8 cellular contexts compared by ENCODE assay signal in genomic region chr1:11479375-11479979, GRCh38. TPM values are rescaled to one million over a fixed set of nuclear protein-coding genes. Genes with fewer than 3 reads are reported as not detected.
DNase-seq lines count a peak whose midpoint lies in the region; ATAC-seq and TF ChIP-seq lines count a peak whose summit lies in the region.

No MANE protein-coding gene starts in this region.

- no peaks in the 10 kb centered on the region for H3K4me1 ChIP-seq in RWPE2 (ENCODE audit: insufficient read depth, poor library complexity, severe bottlenecking)
- H3K4me1 ChIP-seq in esophagus (ENCODE audit: control insufficient read depth in 2 of 2, insufficient read depth in 2 of 2, low read length in 1 of 2) = peaks cover 3 to 7% of the 10 kb centered on the region in 2 donors
- H3K4me1 ChIP-seq in gastrocnemius medialis = peaks cover 6 to 9% of the 10 kb centered on the region in 2 donors

- 2 to 3% methylated on average over 51 to 52 of the region's 52 CpGs for WGBS in esophagus, 2 donors

- H3K27me3 ChIP-seq in RWPE2 (ENCODE audit: insufficient read depth, poor library complexity, severe bottlenecking) = peaks cover 23% of the 10 kb centered on the region
- H3K27me3 ChIP-seq in esophagus (ENCODE audit: control insufficient read depth in 1 of 2, insufficient read depth in 2 of 2, low read length in 2 of 2) = peaks cover 0 to 8% of the 10 kb centered on the region in 2 donors
- H3K27me3 ChIP-seq in gastrocnemius medialis = peaks cover 62 to 67% (median 67%) of the 10 kb centered on the region in 3 donors

- H3K4me3 ChIP-seq in RWPE2 (ENCODE audit: severe bottlenecking) (peak overlapping the region; percentile 33), esophagus (ENCODE audit: low read depth in 1 of 2, low read length in 2 of 2) (peak overlapping the region; percentile 23 to 34), gastrocnemius medialis (peak overlapping the region; percentile 48 to 60 (median 50))

- H3K9me3 ChIP-seq in RWPE2 (ENCODE audit: severe bottlenecking) (no peaks in the 10 kb centered on the region), esophagus (ENCODE audit: control insufficient read depth in 2 of 2, insufficient read depth in 1 of 2, low read depth in 1 of 2, low read length in 1 of 2) (no peaks in the 10 kb centered on the region), gastrocnemius medialis (no peaks in the 10 kb centered on the region)

- H3K27ac ChIP-seq in RWPE2 (ENCODE audit: poor library complexity, severe bottlenecking) (no peak overlapping the region), esophagus (ENCODE audit: low read depth in 2 of 2, low read length in 1 of 2) (no peak overlapping the region), gastrocnemius medialis (no peak overlapping the region)

- ATAC-seq in GM18498 (IDR thresholded peaks at IDR 0.05; ENCODE audit: unreplicated experiment) = peak; percentile 8
- ATAC-seq in RWPE2 (ENCODE audit: low read depth) = peak; percentile 4; the same call in 2 of the 3 replicates
- ATAC-seq in gastrocnemius medialis = no peak
- ATAC-seq in GM19397 (IDR thresholded peaks at IDR 0.05; ENCODE audit: unreplicated experiment) = no peak
- no peak for ATAC-seq in GM18511 (IDR thresholded peaks at IDR 0.05; ENCODE audit: unreplicated experiment)

- no peaks in the 10 kb centered on the region for H3K36me3 ChIP-seq in RWPE2 (ENCODE audit: low read depth)
- no peaks in the 10 kb centered on the region for H3K36me3 ChIP-seq in esophagus (ENCODE audit: control insufficient read depth in 2 of 2, insufficient read depth in 2 of 2, low read length in 1 of 2)
- no peaks in the 10 kb centered on the region for H3K36me3 ChIP-seq in gastrocnemius medialis

- intact Hi-C loops in gastrocnemius medialis (cut with DNase I; ENCODE audit: low total_unique reads) = loop anchor here (2.0 kb wide), 1 partner anchor 163 kb away; no protein-coding TSS in a partner anchor

- in situ Hi-C loops in gastrocnemius medialis (cut with MboI; ENCODE audit: low sequenced_read_pairs in 4 of 4) = no loop called here

- TF ChIP-seq CTCF in RWPE2 (IDR thresholded peaks at IDR 0.05; ENCODE audit: poor library complexity, severe bottlenecking) (no peak), gastrocnemius medialis (IDR thresholded peaks at IDR 0.05 in 4 of 5, conservative IDR thresholded peaks at IDR 0.05 in 1 of 5) (no peak)

- TF ChIP-seq POLR2A in gastrocnemius medialis (IDR thresholded peaks at IDR 0.05) = no peak

- no peak for DNase-seq in RWPE2 (ENCODE audit: low spot score)
- DNase-seq in gastrocnemius medialis = no peak
- no peak for DNase-seq in stimulated activated CD4-positive, alpha-beta T cell treated with anti-CD3 and anti-CD28 coated beads, Interleukin-12 subunit alpha, Interleukin-12 subunit beta, amount 100 ng/mL, for 4 hours
- no peak for DNase-seq in NOMO-1 (lab: John Stamatoyannopoulos, UW; ENCODE audit: unreplicated experiment in 2 of 2)

RNA-seq across cellular contexts. Expression of gene DISP3, which starts 0.5 kb away (rescaled TPM):
- polyA plus RNA-seq in esophagus = not detected
- not detected for total RNA-seq in gastrocnemius medialis

Comparison
In these comparisons a context has a peak if more than half of its experiments do, and no peak if none do; other contexts are left out.
1. ATAC-seq: peak in GM18498 (single experiment) and RWPE2 (single experiment); none in gastrocnemius medialis (0 of 2), GM19397 (single experiment) and GM18511 (single experiment).
2. Peak in every context shown above with its lines, with median percentiles within 50 percentile points of each other: H3K4me3 ChIP-seq.